Comparison of ENCODE assay signal across 1 cellular context in genomic region chr3:170054204-170054603, GRCh38.
TF ChIP-seq lines count a peak whose summit lies in the region.

No MANE protein-coding gene starts in this region.

TF ChIP-seq in GM23338, 12 proteins besides CTCF, POLR2A, EP300 and RAD21 (continued from another document):
- TF ChIP-seq, protein P1, sequence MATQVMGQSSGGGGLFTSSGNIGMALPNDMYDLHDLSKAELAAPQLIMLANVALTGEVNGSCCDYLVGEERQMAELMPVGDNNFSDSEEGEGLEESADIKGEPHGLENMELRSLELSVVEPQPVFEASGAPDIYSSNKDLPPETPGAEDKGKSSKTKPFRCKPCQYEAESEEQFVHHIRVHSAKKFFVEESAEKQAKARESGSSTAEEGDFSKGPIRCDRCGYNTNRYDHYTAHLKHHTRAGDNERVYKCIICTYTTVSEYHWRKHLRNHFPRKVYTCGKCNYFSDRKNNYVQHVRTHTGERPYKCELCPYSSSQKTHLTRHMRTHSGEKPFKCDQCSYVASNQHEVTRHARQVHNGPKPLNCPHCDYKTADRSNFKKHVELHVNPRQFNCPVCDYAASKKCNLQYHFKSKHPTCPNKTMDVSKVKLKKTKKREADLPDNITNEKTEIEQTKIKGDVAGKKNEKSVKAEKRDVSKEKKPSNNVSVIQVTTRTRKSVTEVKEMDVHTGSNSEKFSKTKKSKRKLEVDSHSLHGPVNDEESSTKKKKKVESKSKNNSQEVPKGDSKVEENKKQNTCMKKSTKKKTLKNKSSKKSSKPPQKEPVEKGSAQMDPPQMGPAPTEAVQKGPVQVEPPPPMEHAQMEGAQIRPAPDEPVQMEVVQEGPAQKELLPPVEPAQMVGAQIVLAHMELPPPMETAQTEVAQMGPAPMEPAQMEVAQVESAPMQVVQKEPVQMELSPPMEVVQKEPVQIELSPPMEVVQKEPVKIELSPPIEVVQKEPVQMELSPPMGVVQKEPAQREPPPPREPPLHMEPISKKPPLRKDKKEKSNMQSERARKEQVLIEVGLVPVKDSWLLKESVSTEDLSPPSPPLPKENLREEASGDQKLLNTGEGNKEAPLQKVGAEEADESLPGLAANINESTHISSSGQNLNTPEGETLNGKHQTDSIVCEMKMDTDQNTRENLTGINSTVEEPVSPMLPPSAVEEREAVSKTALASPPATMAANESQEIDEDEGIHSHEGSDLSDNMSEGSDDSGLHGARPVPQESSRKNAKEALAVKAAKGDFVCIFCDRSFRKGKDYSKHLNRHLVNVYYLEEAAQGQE (IDR thresholded peaks at IDR 0.05; ENCODE audit: unreplicated experiment) = no peak
- TF ChIP-seq NANOG (IDR thresholded peaks at IDR 0.05; ENCODE audit: borderline replicate concordance) (no peak), STAT1 (IDR thresholded peaks at IDR 0.05; ENCODE audit: unreplicated experiment) (no peak), POLR2AphosphoS5 (IDR thresholded peaks at IDR 0.05; ENCODE audit: low read depth) (no peak), JUNB (IDR thresholded peaks at IDR 0.05; ENCODE audit: unreplicated experiment) (no peak)
